Comparison of ENCODE assay signal across 1 cellular context in genomic region chr5:127265473-127265872, GRCh38. TPM values are rescaled to one million over a fixed set of nuclear protein-coding genes. Genes with fewer than 3 reads are reported as not detected.
"Had no signal": no experiment of that assay in that cellular context is flagged by ENCODE, and none has a peak within 500 bp of the region (broad histone marks: within the 10 kb centered on the region; RNA-seq: fewer than 3 reads in every experiment).

No MANE protein-coding gene starts in this region.

RNA-seq across cellular contexts. Expression of gene MEGF10, which starts 25.1 kb away (rescaled TPM):
- total RNA-seq: naive thymus-derived CD4-positive, alpha-beta T cell had no signal
